1 cellular context compared by ENCODE assay signal in the genomic region with DNA sequence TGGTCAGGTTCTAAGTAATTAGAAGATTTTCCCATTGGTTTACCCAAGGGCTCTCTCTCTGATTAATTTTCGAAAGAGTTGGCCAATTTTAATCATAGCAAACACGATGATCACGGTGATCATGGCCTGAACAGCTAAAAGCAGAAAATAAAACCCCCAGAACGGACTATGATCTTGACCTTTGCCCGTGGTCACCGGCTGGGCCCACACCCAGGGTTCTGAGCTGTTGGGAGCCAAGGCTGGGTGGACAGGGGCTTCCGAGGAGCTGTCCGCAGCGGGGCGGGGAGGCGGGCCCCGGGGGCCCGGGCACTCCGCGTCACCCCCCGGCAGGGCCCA.
TF ChIP-seq lines count a peak whose summit lies in the region.

No MANE protein-coding gene starts in this region.

TF ChIP-seq in HepG2, 621 proteins besides CTCF, POLR2A, EP300 and RAD21 (continued from another document):
- TF ChIP-seq, protein P1, sequence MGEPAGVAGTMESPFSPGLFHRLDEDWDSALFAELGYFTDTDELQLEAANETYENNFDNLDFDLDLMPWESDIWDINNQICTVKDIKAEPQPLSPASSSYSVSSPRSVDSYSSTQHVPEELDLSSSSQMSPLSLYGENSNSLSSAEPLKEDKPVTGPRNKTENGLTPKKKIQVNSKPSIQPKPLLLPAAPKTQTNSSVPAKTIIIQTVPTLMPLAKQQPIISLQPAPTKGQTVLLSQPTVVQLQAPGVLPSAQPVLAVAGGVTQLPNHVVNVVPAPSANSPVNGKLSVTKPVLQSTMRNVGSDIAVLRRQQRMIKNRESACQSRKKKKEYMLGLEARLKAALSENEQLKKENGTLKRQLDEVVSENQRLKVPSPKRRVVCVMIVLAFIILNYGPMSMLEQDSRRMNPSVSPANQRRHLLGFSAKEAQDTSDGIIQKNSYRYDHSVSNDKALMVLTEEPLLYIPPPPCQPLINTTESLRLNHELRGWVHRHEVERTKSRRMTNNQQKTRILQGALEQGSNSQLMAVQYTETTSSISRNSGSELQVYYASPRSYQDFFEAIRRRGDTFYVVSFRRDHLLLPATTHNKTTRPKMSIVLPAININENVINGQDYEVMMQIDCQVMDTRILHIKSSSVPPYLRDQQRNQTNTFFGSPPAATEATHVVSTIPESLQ (CRISPR knock-in tag; conservative IDR thresholded peaks at IDR 0.05), result no peak
- TF ChIP-seq GATAD1 (CRISPR knock-in tag; IDR thresholded peaks at IDR 0.05) (no peak), ZNF225 (CRISPR knock-in tag; IDR thresholded peaks at IDR 0.05) (no peak), CEBPB (IDR thresholded peaks at IDR 0.05; ENCODE audit: borderline replicate concordance, low read depth, low read length) (no peak), ZNF547 (CRISPR knock-in tag; IDR thresholded peaks at IDR 0.05) (no peak), ZFP1 (CRISPR knock-in tag; IDR thresholded peaks at IDR 0.05) (no peak), ZNF296 (CRISPR knock-in tag; conservative IDR thresholded peaks at IDR 0.05) (no peak), MAFG (CRISPR knock-in tag; IDR thresholded peaks at IDR 0.05) (no peak), SP5 (CRISPR knock-in tag; IDR thresholded peaks at IDR 0.05; ENCODE audit: borderline replicate concordance, low read depth) (0 out of 2 replicates have a peak, but pooled peaks have one; percentile 4), NFATC3 (CRISPR knock-in tag; IDR thresholded peaks at IDR 0.05) (no peak)
- TF ChIP-seq, protein P2, sequence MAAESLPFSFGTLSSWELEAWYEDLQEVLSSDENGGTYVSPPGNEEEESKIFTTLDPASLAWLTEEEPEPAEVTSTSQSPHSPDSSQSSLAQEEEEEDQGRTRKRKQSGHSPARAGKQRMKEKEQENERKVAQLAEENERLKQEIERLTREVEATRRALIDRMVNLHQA (CRISPR knock-in tag; IDR thresholded peaks at IDR 0.05), result no peak
- TF ChIP-seq, protein P3, sequence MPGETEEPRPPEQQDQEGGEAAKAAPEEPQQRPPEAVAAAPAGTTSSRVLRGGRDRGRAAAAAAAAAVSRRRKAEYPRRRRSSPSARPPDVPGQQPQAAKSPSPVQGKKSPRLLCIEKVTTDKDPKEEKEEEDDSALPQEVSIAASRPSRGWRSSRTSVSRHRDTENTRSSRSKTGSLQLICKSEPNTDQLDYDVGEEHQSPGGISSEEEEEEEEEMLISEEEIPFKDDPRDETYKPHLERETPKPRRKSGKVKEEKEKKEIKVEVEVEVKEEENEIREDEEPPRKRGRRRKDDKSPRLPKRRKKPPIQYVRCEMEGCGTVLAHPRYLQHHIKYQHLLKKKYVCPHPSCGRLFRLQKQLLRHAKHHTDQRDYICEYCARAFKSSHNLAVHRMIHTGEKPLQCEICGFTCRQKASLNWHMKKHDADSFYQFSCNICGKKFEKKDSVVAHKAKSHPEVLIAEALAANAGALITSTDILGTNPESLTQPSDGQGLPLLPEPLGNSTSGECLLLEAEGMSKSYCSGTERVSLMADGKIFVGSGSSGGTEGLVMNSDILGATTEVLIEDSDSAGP (CRISPR knock-in tag; IDR thresholded peaks at IDR 0.05; ENCODE audit: borderline replicate concordance), result no peak; the same call in 1 of the 2 replicates
